ENCODE assay signal across 1 cellular context in genomic region chr21:42081931-42082381, GRCh38.
TF ChIP-seq lines count a peak whose summit lies in the region.

No MANE protein-coding gene starts in this region.

TF ChIP-seq in WTC11, 78 proteins besides CTCF, POLR2A, EP300 and RAD21 (continued from another document):
- no peak for TF ChIP-seq TEAD1 (CRISPR knock-in tag; IDR thresholded peaks at IDR 0.05)
- no peak for TF ChIP-seq TEAD4 (CRISPR knock-in tag; IDR thresholded peaks at IDR 0.05)
- no peak for TF ChIP-seq MLX (CRISPR knock-in tag; IDR thresholded peaks at IDR 0.05)
- no peak for TF ChIP-seq FOXP4 (CRISPR knock-in tag; IDR thresholded peaks at IDR 0.05)
- no peak for TF ChIP-seq ZNF281 (CRISPR knock-in tag; IDR thresholded peaks at IDR 0.05)
- no peak for TF ChIP-seq NFATC4 (CRISPR knock-in tag; IDR thresholded peaks at IDR 0.05)
- no peak for TF ChIP-seq SOX15 (CRISPR knock-in tag; IDR thresholded peaks at IDR 0.05)
- TF ChIP-seq EMX1 (CRISPR knock-in tag; IDR thresholded peaks at IDR 0.05): no peak
- TF ChIP-seq ATF6 (CRISPR knock-in tag; IDR thresholded peaks at IDR 0.05): no peak
- TF ChIP-seq GTF2I (CRISPR knock-in tag; conservative IDR thresholded peaks at IDR 0.05): no peak
- TF ChIP-seq MXD4 (CRISPR knock-in tag; IDR thresholded peaks at IDR 0.05; ENCODE audit: borderline replicate concordance): no peak
- TF ChIP-seq ZNF138 (CRISPR knock-in tag; conservative IDR thresholded peaks at IDR 0.05): no peak
